ENCODE assay signal across 10 cellular contexts in genomic region chr1:1841575-1841991, GRCh38. TPM values are rescaled to one million over a fixed set of nuclear protein-coding genes. Genes with fewer than 3 reads are reported as not detected.
A peak's percentile ranks its signal among the peaks of the same experiment; 100 is the strongest.
DNase-seq lines count a peak whose midpoint lies in the region; ATAC-seq and TF ChIP-seq lines count a peak whose summit lies in the region.
"Had no signal": no experiment of that assay in that cellular context is flagged by ENCODE, and none has a peak within 500 bp of the region (broad histone marks: within the 10 kb centered on the region; RNA-seq: fewer than 3 reads in every experiment).

No MANE protein-coding gene starts in this region.

- H3K27me3 Mint-ChIP-seq in activated T-helper 1 cell treated with anti-CD3 and anti-CD28 coated beads, Interleukin-12 subunit alpha, Interleukin-12 subunit beta, Interleukin-2, Interleukin-4 antibody, amounts not matched to agents 30 ng/mL and 10 ng/mL and 1 ng/mL, durations not matched to agents 14 hours and 24 hours and 36 hours (ENCODE audit: insufficient read depth): no peaks in the 10 kb centered on the region

- no peak for ATAC-seq in Right ventricle myocardium inferior
- ATAC-seq in upper lobe of right lung: peak; percentile 14
- ATAC-seq in GM21825 (IDR thresholded peaks at IDR 0.05; ENCODE audit: unreplicated experiment): no peak
- ATAC-seq in HG02852 (IDR thresholded peaks at IDR 0.05; ENCODE audit: unreplicated experiment): no peak

- peak overlapping the region; percentile 56 for H3K4me3 Mint-ChIP-seq in activated T-helper 1 cell treated with anti-CD3 and anti-CD28 coated beads, Interleukin-12 subunit alpha, Interleukin-12 subunit beta, Interleukin-2, Interleukin-4 antibody, amounts not matched to agents 30 ng/mL and 10 ng/mL and 1 ng/mL, durations not matched to agents 14 hours and 24 hours and 36 hours

- H3K9me3 Mint-ChIP-seq in activated T-helper 1 cell treated with anti-CD3 and anti-CD28 coated beads, Interleukin-12 subunit alpha, Interleukin-12 subunit beta, Interleukin-2, Interleukin-4 antibody, amounts not matched to agents 30 ng/mL and 10 ng/mL and 1 ng/mL, durations not matched to agents 14 hours and 24 hours and 36 hours: no peaks in the 10 kb centered on the region

- intact Hi-C loops in left ventricle myocardium inferior (cut with micrococcal nuclease) (no loop called here), Right ventricle myocardium inferior (cut with DNase I) (no loop called here), upper lobe of right lung (cut with DNase I) (no loop called here), uterus (cut with DNase I; ENCODE audit: low total_unique reads) (no loop called here)
- intact Hi-C loops in activated T-helper 1 cell treated with anti-CD3 and anti-CD28 coated beads, Interleukin-12 subunit alpha, Interleukin-12 subunit beta, Interleukin-2, Interleukin-4 antibody, amounts not matched to agents 30 ng/mL and 10 ng/mL and 1 ng/mL, durations not matched to agents 14 hours and 24 hours and 36 hours (cut with micrococcal nuclease): loop anchor here (5.0 kb wide), 1 partner anchor 36 kb away; no protein-coding TSS in a partner anchor

- peaks cover 13% of the 10 kb centered on the region for H3K36me3 Mint-ChIP-seq in activated T-helper 1 cell treated with anti-CD3 and anti-CD28 coated beads, Interleukin-12 subunit alpha, Interleukin-12 subunit beta, Interleukin-2, Interleukin-4 antibody, amounts not matched to agents 30 ng/mL and 10 ng/mL and 1 ng/mL, durations not matched to agents 14 hours and 24 hours and 36 hours (ENCODE audit: low read depth)

- peaks cover 71% of the 10 kb centered on the region for H3K4me1 ChIP-seq in left ventricle myocardium inferior
- peaks cover 41% of the 10 kb centered on the region for H3K4me1 ChIP-seq in upper lobe of right lung
- peaks cover 2 to 14% of the 10 kb centered on the region in 2 donors for H3K4me1 ChIP-seq in uterus

- H3K27ac ChIP-seq in left ventricle myocardium inferior (replicated peaks): peak overlapping the region; percentile 36
- H3K27ac ChIP-seq in layer of hippocampus (ENCODE audit: low read depth, low read length): peak overlapping the region; percentile 58
- no peak overlapping the region for H3K27ac ChIP-seq in upper lobe of right lung
- peak overlapping the region in 1 of 2 donors; percentile 22 for H3K27ac ChIP-seq in uterus
- H3K27ac ChIP-seq: epithelial cell of prostate had no signal

- H3K4me1 Mint-ChIP-seq in activated T-helper 1 cell treated with anti-CD3 and anti-CD28 coated beads, Interleukin-12 subunit alpha, Interleukin-12 subunit beta, Interleukin-2, Interleukin-4 antibody, amounts not matched to agents 30 ng/mL and 10 ng/mL and 1 ng/mL, durations not matched to agents 14 hours and 24 hours and 36 hours (ENCODE audit: low read depth): peaks cover 30% of the 10 kb centered on the region

- H3K9me3 ChIP-seq in left ventricle myocardium inferior (replicated peaks): no peaks in the 10 kb centered on the region
- H3K9me3 ChIP-seq in upper lobe of right lung: no peaks in the 10 kb centered on the region
- no peaks in the 10 kb centered on the region for H3K9me3 ChIP-seq in uterus

- DNase-seq in left ventricle myocardium inferior (no peak), Right ventricle myocardium inferior (ENCODE audit: missing footprints) (no peak), upper lobe of right lung (no peak), uterus (no peak)
- no peak for DNase-seq in activated T-helper 1 cell treated with anti-CD3 and anti-CD28 coated beads, Interleukin-12 subunit alpha, Interleukin-12 subunit beta, Interleukin-2, Interleukin-4 antibody, amounts not matched to agents 30 ng/mL and 10 ng/mL and 1 ng/mL, durations not matched to agents 14 hours and 24 hours and 36 hours (ENCODE audit: low spot score)
- DNase-seq: activated CD4-positive, CD25-positive, alpha-beta regulatory T cell had no signal

- H3K4me3 ChIP-seq in left ventricle myocardium inferior: peak overlapping the region; percentile 19
- no peak overlapping the region for H3K4me3 ChIP-seq in upper lobe of right lung
- H3K4me3 ChIP-seq in uterus: no peak overlapping the region

- no peak for TF ChIP-seq CTCF in left ventricle myocardium inferior (IDR thresholded peaks at IDR 0.05; ENCODE audit: borderline replicate concordance)
- TF ChIP-seq CTCF in upper lobe of right lung (IDR thresholded peaks at IDR 0.05): no peak
- no peak for TF ChIP-seq CTCF in uterus (IDR thresholded peaks at IDR 0.05)

- peak overlapping the region; percentile 77 for H3K27ac Mint-ChIP-seq in activated T-helper 1 cell treated with anti-CD3 and anti-CD28 coated beads, Interleukin-12 subunit alpha, Interleukin-12 subunit beta, Interleukin-2, Interleukin-4 antibody, amounts not matched to agents 30 ng/mL and 10 ng/mL and 1 ng/mL, durations not matched to agents 14 hours and 24 hours and 36 hours

- H3K27me3 ChIP-seq in left ventricle myocardium inferior (ENCODE audit: low read depth) (no peaks in the 10 kb centered on the region), layer of hippocampus (ENCODE audit: control insufficient read depth, insufficient read depth, low read length) (no peaks in the 10 kb centered on the region), upper lobe of right lung (no peaks in the 10 kb centered on the region), uterus (no peaks in the 10 kb centered on the region)

- H3K36me3 ChIP-seq in left ventricle myocardium inferior: peaks cover 7% of the 10 kb centered on the region
- H3K36me3 ChIP-seq in upper lobe of right lung: peaks cover 8% of the 10 kb centered on the region
- H3K36me3 ChIP-seq in uterus: no peaks in the 10 kb centered on the region

- TF ChIP-seq POLR2A in uterus (IDR thresholded peaks at IDR 0.05): no peak

RNA-seq across cellular contexts. Expression of gene GNB1, which starts 49.3 kb away (rescaled TPM):
- total RNA-seq in left ventricle myocardium inferior (158 TPM), Right ventricle myocardium inferior (182 TPM), upper lobe of right lung (328 TPM), uterus (100 to 1,000 TPM in 2 of 4 donors, 10 to 100 TPM in 2; 50.2 to 320 (median 104) TPM)
- total RNA-seq in activated T-helper 1 cell treated with anti-CD3 and anti-CD28 coated beads, Interleukin-12 subunit alpha, Interleukin-12 subunit beta, Interleukin-2, Interleukin-4 antibody, amounts not matched to agents 30 ng/mL and 10 ng/mL and 1 ng/mL, durations not matched to agents 14 hours and 24 hours and 36 hours: 382 and 398 TPM in 2 replicates
